27 cellular contexts compared by ENCODE assay signal in the genomic region with DNA sequence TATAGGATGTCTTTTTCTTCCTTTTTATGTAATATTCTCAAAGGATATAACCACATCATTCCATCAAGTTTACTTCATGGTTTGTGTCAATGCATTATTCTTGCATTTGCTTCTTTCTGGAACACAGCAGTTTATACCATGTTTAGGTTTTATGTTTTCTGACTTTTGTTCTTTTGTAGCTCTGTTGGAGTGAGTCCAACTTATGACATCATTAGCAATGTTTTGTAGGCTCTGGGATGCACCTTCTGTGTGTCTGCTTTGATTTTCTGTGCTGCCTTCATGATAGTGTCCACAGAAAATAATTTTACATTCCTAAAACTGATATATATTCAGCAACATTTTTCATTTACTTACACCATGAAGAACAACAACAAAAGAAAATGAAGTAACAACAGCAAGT.
"Had no signal": no experiment of that assay in that cellular context is flagged by ENCODE, and none has a peak within 500 bp of the region (broad histone marks: within the 10 kb centered on the region; RNA-seq: fewer than 3 reads in every experiment).

No MANE protein-coding gene starts in this region.

- H3K27me3 Mint-ChIP-seq: activated naive CD8-positive, alpha-beta T cell treated with anti-CD3 and anti-CD28 coated beads, Interleukin-2, amount 10 ng/mL, durations not matched to agents 7 days and 5 days; stimulated activated memory B cell treated with anti-CD40 and anti-IgM and Interleukin-4, amounts not matched to agents 10 μg/mL and 1 μg/mL and 100 μg/mL, for 72 hours had no signal

- H3K4me3 ChIP-seq: hepatocyte, left lung, lung, sigmoid colon, smooth muscle cell, stomach, suprapubic skin, tibial nerve had no signal

- H3K27ac Mint-ChIP-seq: activated CD8-positive, alpha-beta T cell treated with anti-CD3 and anti-CD28 coated beads, Interleukin-2, amount 10 ng/mL, durations not matched to agents 7 days and 5 days; activated naive CD8-positive, alpha-beta T cell treated with anti-CD3 and anti-CD28 coated beads, Interleukin-2, amount 10 ng/mL, durations not matched to agents 7 days and 5 days; activated T-helper 2 cell treated with anti-CD3 and anti-CD28 coated beads, Interferon-gamma antibody, Interleukin-2, Interleukin-4, amounts not matched to agents 10 μg/mL and 5 μg/mL and 100 μg/mL, durations not matched to agents 14 hours and 24 hours and 36 hours; dendritic cell treated with granulocyte-macrophage colony-stimulating factor and Interleukin-4, amounts not matched to agents 40 ng/mL and 50 ng/mL, for 4 days; naive thymus-derived CD4-positive, alpha-beta T cell; stimulated activated memory B cell treated with anti-CD40 and anti-IgM and Interleukin-4, amounts not matched to agents 10 μg/mL and 1 μg/mL and 100 μg/mL, for 72 hours had no signal

- H3K36me3 Mint-ChIP-seq: activated naive CD8-positive, alpha-beta T cell treated with anti-CD3 and anti-CD28 coated beads, Interleukin-2, amount 10 ng/mL, durations not matched to agents 7 days and 5 days; stimulated activated memory B cell treated with anti-CD40 and anti-IgM and Interleukin-4, amounts not matched to agents 10 μg/mL and 1 μg/mL and 100 μg/mL, for 72 hours had no signal

- H3K27me3 ChIP-seq: hepatocyte, sigmoid colon, stomach, suprapubic skin, tibial nerve had no signal

- H3K9me3 Mint-ChIP-seq: activated T-helper 2 cell treated with anti-CD3 and anti-CD28 coated beads, Interferon-gamma antibody, Interleukin-2, Interleukin-4, amounts not matched to agents 10 μg/mL and 5 μg/mL and 100 μg/mL, durations not matched to agents 14 hours and 24 hours and 36 hours; dendritic cell treated with granulocyte-macrophage colony-stimulating factor and Interleukin-4, amounts not matched to agents 40 ng/mL and 50 ng/mL, for 4 days; stimulated activated memory B cell treated with anti-CD40 and anti-IgM and Interleukin-4, amounts not matched to agents 10 μg/mL and 1 μg/mL and 100 μg/mL, for 72 hours had no signal

- H3K9me3 ChIP-seq: left lung, sigmoid colon, stomach, suprapubic skin, tibial nerve had no signal

- H3K4me2 ChIP-seq: hepatocyte, smooth muscle cell had no signal

- H2AFZ ChIP-seq: hepatocyte had no signal

- H3K4me3 Mint-ChIP-seq: activated CD8-positive, alpha-beta T cell treated with anti-CD3 and anti-CD28 coated beads, Interleukin-2, amount 10 ng/mL, durations not matched to agents 7 days and 5 days; activated naive CD8-positive, alpha-beta T cell treated with anti-CD3 and anti-CD28 coated beads, Interleukin-2, amount 10 ng/mL, durations not matched to agents 7 days and 5 days; dendritic cell treated with granulocyte-macrophage colony-stimulating factor and Interleukin-4, amounts not matched to agents 40 ng/mL and 50 ng/mL, for 4 days; naive thymus-derived CD4-positive, alpha-beta T cell; stimulated activated memory B cell treated with anti-CD40 and anti-IgM and Interleukin-4, amounts not matched to agents 10 μg/mL and 1 μg/mL and 100 μg/mL, for 72 hours had no signal

- H3K27ac ChIP-seq: hepatocyte, left lung, sigmoid colon, stomach, suprapubic skin, tibial nerve had no signal

- H3K4me1 ChIP-seq: left lung, sigmoid colon, suprapubic skin, tibial nerve had no signal

- DNase-seq: activated CD4-positive, alpha-beta T cell treated with anti-CD3 and anti-CD28 coated beads for 1 hour; activated CD4-positive, alpha-beta T cell treated with anti-CD3 and anti-CD28 coated beads, Interleukin-2, amount 50 U/mL, for 1 hour; activated CD8-positive, alpha-beta T cell treated with anti-CD3 and anti-CD28 coated beads, Interleukin-2, amount 10 ng/mL, durations not matched to agents 7 days and 5 days; activated naive CD4-positive, alpha-beta T cell treated with Interleukin-2 at 50 U/mL for 16 hours; activated naive CD8-positive, alpha-beta T cell treated with anti-CD3 and anti-CD28 coated beads, Interleukin-2, amount 10 ng/mL, durations not matched to agents 7 days and 5 days; activated T-cell treated with anti-CD3 and anti-CD28 coated beads, Interleukin-2, amount 50 U/mL, for 1 hour; amygdala; effector CD8-positive, alpha-beta T cell; glutamatergic neuron; kidney glomerular epithelial cell; left lung; posterior cingulate gyrus; sigmoid colon; stimulated activated CD4-positive, alpha-beta T cell treated with anti-CD3 and anti-CD28 coated beads, Interleukin-15, amount 100 ng/mL, for 24 hours; stomach had no signal

- H3K4me1 Mint-ChIP-seq: stimulated activated memory B cell treated with anti-CD40 and anti-IgM and Interleukin-4, amounts not matched to agents 10 μg/mL and 1 μg/mL and 100 μg/mL, for 72 hours had no signal

- FAIRE-seq: frontal cortex, TTC549, urothelium cell line had no signal

- H3K36me3 ChIP-seq: left lung, sigmoid colon, stomach, suprapubic skin, tibial nerve had no signal

- H3K79me2 ChIP-seq: hepatocyte had no signal
